ENCODE assay signal across 20 cellular contexts in genomic region chr12:26719852-26720251, GRCh38.
DNase-seq lines count a peak whose midpoint lies in the region; ATAC-seq, FAIRE-seq and TF ChIP-seq lines count a peak whose summit lies in the region.
"Had no signal": no experiment of that assay in that cellular context is flagged by ENCODE, and none has a peak within 500 bp of the region (broad histone marks: within the 10 kb centered on the region; RNA-seq: fewer than 3 reads in every experiment).

No MANE protein-coding gene starts in this region.

- H3K9ac ChIP-seq in IMR-90 (ENCODE audit: low read depth, low read length) (no peak overlapping the region), GM12878 (ENCODE audit: control insufficient read depth, insufficient read depth, low read length) (no peak overlapping the region)

- CTCF ChIA-PET in BJ (lab: Yijun Ruan, JAX) = interaction anchor here (1.1 to 2.3 kb wide), 4 partner anchors 11 to 113 kb away, joined by 3 to 6 read pairs (median 4); partner anchors contain the start of gene ITPR2
- CTCF ChIA-PET in IMR-90 (lab: Yijun Ruan, JAX) = no interaction called here
- CTCF ChIA-PET in GM12878 (lab: Yijun Ruan, JAX) = interaction anchor here (0.9 to 3.2 kb wide), 5 partner anchors 8 to 18 kb away, joined by 3 to 17 read pairs (median 6); no protein-coding TSS in a partner anchor
- CTCF ChIA-PET in activated CD8-positive, alpha-beta T cell treated with anti-CD3 and anti-CD28 coated beads, Interleukin-2, amount 10 ng/mL, durations not matched to agents 7 days and 5 days (lab: Charles Lee) = interaction anchor here (1.0 kb wide), 1 partner anchor 166 kb away, joined by 3 read pairs; no protein-coding TSS in a partner anchor

- H3K56ac ChIP-seq in IMR-90 (ENCODE audit: extremely low read depth, insufficient read depth, low read length) = no peak overlapping the region

- intact Hi-C loops in IMR-90 (cut with micrococcal nuclease) (loop anchor here (5.0 kb wide), 2 partner anchors 62 to 167 kb away; no protein-coding TSS in a partner anchor), GM12878 (cut with micrococcal nuclease; ENCODE audit: unreplicated experiment) (no loop called here), body of pancreas (cut with DNase I) (no loop called here)

- H3K36me3 Mint-ChIP-seq in mesothelial cell of epicardium = peaks cover under 1% of the 10 kb centered on the region
- H3K36me3 Mint-ChIP-seq in activated CD8-positive, alpha-beta T cell treated with anti-CD3 and anti-CD28 coated beads, Interleukin-2, amount 10 ng/mL, durations not matched to agents 7 days and 5 days (ENCODE audit: low read depth) = peaks cover under 1% of the 10 kb centered on the region

- dilution Hi-C loops in IMR-90 (cut with HindIII; ENCODE audit: low sequenced_read_pairs, unreplicated experiment) = no loop called here

- H2AK9ac ChIP-seq in IMR-90 (replicated peaks; ENCODE audit: low read depth, low read length, poor library complexity) = no peak overlapping the region

- H3K79me2 ChIP-seq in GM12878 (ENCODE audit: control insufficient read depth, insufficient read depth, low read length) = no peaks in the 10 kb centered on the region

- ATAC-seq in IMR-90 (ENCODE audit: low read depth) (no peak), GM12878 (peak; percentile 38; the same call in 1 of the 3 replicates), body of pancreas (no peak)
- ATAC-seq in activated CD8-positive, alpha-beta T cell treated with anti-CD3 and anti-CD28 coated beads, Interleukin-2, amount 10 ng/mL, durations not matched to agents 7 days and 5 days = no peak
- ATAC-seq: heart right ventricle, left cardiac atrium had no signal

- POLR2A ChIA-PET in BJ (lab: Charles Lee) (interaction anchor here (0.7 kb wide), 1 partner anchor 57 kb away, joined by 6 read pairs; no protein-coding TSS in a partner anchor), IMR-90 (lab: Charles Lee; ENCODE audit: unreplicated experiment) (interaction anchor here (0.7 kb wide), 1 partner anchor 106 kb away, joined by 3 read pairs; no protein-coding TSS in a partner anchor), GM12878 (lab: Charles Lee) (interaction anchor here (1.5 to 2.6 kb wide), 2 partner anchors 10 to 34 kb away, joined by 4 to 17 read pairs; no protein-coding TSS in a partner anchor)
- POLR2A ChIA-PET in activated CD8-positive, alpha-beta T cell treated with anti-CD3 and anti-CD28 coated beads, Interleukin-2, amount 10 ng/mL, durations not matched to agents 7 days and 5 days (lab: Charles Lee) = no interaction called here

- in situ Hi-C loops in IMR-90 (cut with MboI; ENCODE audit: low sequenced_read_pairs) = no loop called here
- in situ Hi-C loops in GM12878 (cut with MboI) = no loop called here

- no CpG with 5 or more reads among the region's 1 CpG for WGBS in IMR-90 (ENCODE audit: extremely low coverage in 2 of 2, insufficient read length in 1 of 2), 2 experiments
- 83% methylated on average over 1 of the region's 1 CpG for WGBS in GM12878 (ENCODE audit: insufficient coverage, insufficient replicate concordance, low lambda C conversion rate, missing lambda C conversion rate)
- 100% methylated on average over 1 of the region's 1 CpG for WGBS in body of pancreas, 2 donors

- no peak for FAIRE-seq in GM12878 (lab: Jason Lieb, UNC)

- no peak overlapping the region for H2BK5ac ChIP-seq in IMR-90 (ENCODE audit: low read depth, low read length, poor library complexity, severe bottlenecking)

- no peak overlapping the region for H3K4ac ChIP-seq in IMR-90 (ENCODE audit: low read depth, low read length)

- H3K14ac ChIP-seq in IMR-90 (replicated peaks; ENCODE audit: low read depth, low read length) = no peak overlapping the region

- 0 out of 2 replicates have a peak, but pooled peaks have one; percentile 6 for TF ChIP-seq CTCF in BJ (IDR thresholded peaks at IDR 0.05; ENCODE audit: insufficient read depth, low read depth, low read length)
- peak; percentile 23; the same call in 1 of the 2 replicates for TF ChIP-seq CTCF in IMR-90 (conservative IDR thresholded peaks at IDR 0.05; ENCODE audit: low read depth, low read length)
- TF ChIP-seq CTCF in GM12878 (IDR thresholded peaks at IDR 0.05 in 2 of 3, conservative IDR thresholded peaks at IDR 0.05 in 1 of 3; ENCODE audit: control insufficient read depth in 2 of 3, extremely low read depth in 1 of 3, insufficient read depth in 1 of 3, low read depth in 3 of 3, low read length in 3 of 3) = peak in 1 of 3 experiments; percentile 19; a peak in 1 of 6 replicates
- TF ChIP-seq CTCF in mesothelial cell of epicardium (IDR thresholded peaks at IDR 0.05; ENCODE audit: unreplicated experiment) = peak; percentile 22
- TF ChIP-seq CTCF in body of pancreas (IDR thresholded peaks at IDR 0.05) = no peak

- RAD21 ChIA-PET in GM12878 (lab: Charles Lee; ENCODE audit: unreplicated experiment) = interaction anchor here (0.6 to 6.7 kb wide), 8 partner anchors 10 to 1563 kb away, joined by 3 to 46 read pairs (median 9); partner anchors contain the start of gene ITPR2

- no peak overlapping the region for H4K8ac ChIP-seq in IMR-90 (ENCODE audit: low read depth in 2 of 2, low read length in 2 of 2)

- H3K36me3 ChIP-seq in BJ (ENCODE audit: control insufficient read depth, insufficient read depth, low read length) = no peaks in the 10 kb centered on the region
- no peaks in the 10 kb centered on the region for H3K36me3 ChIP-seq in IMR-90 (ENCODE audit: control insufficient read depth, insufficient read depth, low read length)
- H3K36me3 ChIP-seq in GM12878 (ENCODE audit: control insufficient read depth in 2 of 2, insufficient read depth in 2 of 2, low read length in 1 of 2) = peaks cover 0 to 4% of the 10 kb centered on the region in 2 experiments; a peak in 2 of 4 replicates
- H3K36me3 ChIP-seq in body of pancreas (replicated peaks in 1 of 2; ENCODE audit: insufficient read depth in 1 of 2, low read depth in 2 of 2) = peaks cover 0 to 3% of the 10 kb centered on the region in 2 donors

- H3K4me3 ChIP-seq in BJ (ENCODE audit: low read depth, low read length) = no peak overlapping the region
- H3K4me3 ChIP-seq in IMR-90 (ENCODE audit: insufficient read depth, low read depth, low read length) = no peak overlapping the region
- H3K4me3 ChIP-seq in GM12878 = no peak overlapping the region
- H3K4me3 ChIP-seq in body of pancreas = no peak overlapping the region
- H3K4me3 ChIP-seq: heart right ventricle had no signal

- H2BK20ac ChIP-seq in IMR-90 (ENCODE audit: low read depth, low read length) = no peak overlapping the region

- H3K79me1 ChIP-seq in IMR-90 (ENCODE audit: low read depth in 1 of 2, low read length in 2 of 2) = no peaks in the 10 kb centered on the region

- H2AFZ ChIP-seq in IMR-90 (replicated peaks; ENCODE audit: low read length, poor library complexity) = no peak overlapping the region
- no peak overlapping the region for H2AFZ ChIP-seq in GM12878 (ENCODE audit: control insufficient read depth, low read depth, low read length)

- no peak overlapping the region for H3K18ac ChIP-seq in IMR-90 (ENCODE audit: low read depth, low read length)

- H3K4me2 ChIP-seq in IMR-90 (ENCODE audit: low read depth, low read length) (no peak overlapping the region), GM12878 (ENCODE audit: control insufficient read depth, insufficient read depth) (no peak overlapping the region)

- no peaks in the 10 kb centered on the region for H3K9me3 Mint-ChIP-seq in mesothelial cell of epicardium
- H3K9me3 Mint-ChIP-seq in activated CD8-positive, alpha-beta T cell treated with anti-CD3 and anti-CD28 coated beads, Interleukin-2, amount 10 ng/mL, durations not matched to agents 7 days and 5 days (ENCODE audit: insufficient read depth) = no peaks in the 10 kb centered on the region
- H3K9me3 Mint-ChIP-seq: activated CD4-positive, alpha-beta T cell treated with anti-CD3 and anti-CD28 coated beads, Interleukin-2, amount 10 ng/mL, durations not matched to agents 24 days and 14 days; T-helper 1 cell treated with Interleukin-12 subunit alpha and Interleukin-12 subunit beta and Interleukin-4 antibody, amounts not matched to agents 30 μg/mL and 1 μg/mL, for 36 hours had no signal

- H3K9me3 ChIP-seq in IMR-90 (ENCODE audit: control insufficient read depth, insufficient read depth, low read length) = no peaks in the 10 kb centered on the region
- no peaks in the 10 kb centered on the region; the same call in 2 of the 3 replicates for H3K9me3 ChIP-seq in GM12878 (replicated peaks; ENCODE audit: control insufficient read depth, insufficient read depth, low read length)
- H3K9me3 ChIP-seq in body of pancreas = no peaks in the 10 kb centered on the region
- H3K9me3 ChIP-seq: heart right ventricle had no signal

- H2BK15ac ChIP-seq in IMR-90 (ENCODE audit: low read depth, low read length) = no peak overlapping the region

- peaks cover 42% of the 10 kb centered on the region for H3K4me1 Mint-ChIP-seq in mesothelial cell of epicardium
- H3K4me1 Mint-ChIP-seq in activated CD8-positive, alpha-beta T cell treated with anti-CD3 and anti-CD28 coated beads, Interleukin-2, amount 10 ng/mL, durations not matched to agents 7 days and 5 days (ENCODE audit: low read depth) = peaks cover 7% of the 10 kb centered on the region

- no peaks in the 10 kb centered on the region for H3K27me3 Mint-ChIP-seq in mesothelial cell of epicardium (ENCODE audit: low read depth)
- no peaks in the 10 kb centered on the region for H3K27me3 Mint-ChIP-seq in activated CD8-positive, alpha-beta T cell treated with anti-CD3 and anti-CD28 coated beads, Interleukin-2, amount 10 ng/mL, durations not matched to agents 7 days and 5 days (ENCODE audit: low read depth)
- H3K27me3 Mint-ChIP-seq: activated CD4-positive, alpha-beta T cell treated with anti-CD3 and anti-CD28 coated beads, Interleukin-2, amount 10 ng/mL, durations not matched to agents 24 days and 14 days had no signal

- no peaks in the 10 kb centered on the region for H3K27me3 ChIP-seq in BJ (ENCODE audit: control insufficient read depth, insufficient read depth, low read length)
- no peaks in the 10 kb centered on the region for H3K27me3 ChIP-seq in IMR-90 (ENCODE audit: control insufficient read depth, insufficient read depth, low read length)
- H3K27me3 ChIP-seq in GM12878 (replicated peaks in 1 of 2; ENCODE audit: control insufficient read depth in 2 of 2, insufficient read depth in 2 of 2, low read length in 1 of 2) = no peaks in the 10 kb centered on the region
- H3K27me3 ChIP-seq in body of pancreas = no peaks in the 10 kb centered on the region
- H3K27me3 ChIP-seq: heart right ventricle had no signal

- H3K4me1 ChIP-seq in IMR-90 (ENCODE audit: control insufficient read depth, insufficient read depth, low read length) (peaks cover 4% of the 10 kb centered on the region), GM12878 (ENCODE audit: control insufficient read depth, insufficient read depth, low read length) (peaks cover 16% of the 10 kb centered on the region; the same call in 1 of the 2 replicates), body of pancreas (peaks cover 10% of the 10 kb centered on the region)

- no peak overlapping the region for H2BK120ac ChIP-seq in IMR-90 (ENCODE audit: low read depth, low read length)

- SMC1A ChIA-PET in GM12878 (lab: Charles Lee; ENCODE audit: uncharacterized antibody, unreplicated experiment) = interaction anchor here (0.6 to 6.3 kb wide), 17 partner anchors 9 to 247 kb away, joined by 3 to 91 read pairs (median 4); partner anchors contain the start of gene ITPR2

- TF ChIP-seq RAD21 in IMR-90 (IDR thresholded peaks at IDR 0.05; ENCODE audit: low read length) (0 out of 2 replicates have a peak, but pooled peaks have one; percentile 12), GM12878 (IDR thresholded peaks at IDR 0.05; ENCODE audit: insufficient read depth, low read depth, low read length) (no peak)

- TF ChIP-seq POLR2A in IMR-90 (IDR thresholded peaks at IDR 0.05; ENCODE audit: low read depth, low read length) (no peak), GM12878 (IDR thresholded peaks at IDR 0.05; ENCODE audit: low read depth, low read length) (no peak), body of pancreas (IDR thresholded peaks at IDR 0.05) (no peak)

- BruUV-seq in IMR-90 (replicated peaks; lab: Mats Ljungman, UMichigan) = no TSS peak
- BruUV-seq in GM12878 (replicated peaks; lab: Mats Ljungman, UMichigan) = no TSS peak

- H3K27ac Mint-ChIP-seq in mesothelial cell of epicardium = no peak overlapping the region
- no peak overlapping the region for H3K27ac Mint-ChIP-seq in activated CD8-positive, alpha-beta T cell treated with anti-CD3 and anti-CD28 coated beads, Interleukin-2, amount 10 ng/mL, durations not matched to agents 7 days and 5 days
- H3K27ac Mint-ChIP-seq: activated CD4-positive, alpha-beta T cell treated with anti-CD3 and anti-CD28 coated beads, Interleukin-2, amount 10 ng/mL, durations not matched to agents 24 days and 14 days; T-helper 1 cell treated with Interleukin-12 subunit alpha and Interleukin-12 subunit beta and Interleukin-4 antibody, amounts not matched to agents 30 μg/mL and 1 μg/mL, for 36 hours had no signal

- H3K4me3 Mint-ChIP-seq in mesothelial cell of epicardium = no peak overlapping the region
- H3K4me3 Mint-ChIP-seq in activated CD8-positive, alpha-beta T cell treated with anti-CD3 and anti-CD28 coated beads, Interleukin-2, amount 10 ng/mL, durations not matched to agents 7 days and 5 days = no peak overlapping the region
- H3K4me3 Mint-ChIP-seq: activated CD4-positive, alpha-beta T cell treated with anti-CD3 and anti-CD28 coated beads, Interleukin-2, amount 10 ng/mL, durations not matched to agents 24 days and 14 days; T-helper 1 cell treated with Interleukin-12 subunit alpha and Interleukin-12 subunit beta and Interleukin-4 antibody, amounts not matched to agents 30 μg/mL and 1 μg/mL, for 36 hours had no signal

- no peak overlapping the region for H4K5ac ChIP-seq in IMR-90 (ENCODE audit: low read depth, low read length)

- no peak for DNase-seq in BJ (ENCODE audit: low read depth)
- DNase-seq in IMR-90 = no peak
- no peak for DNase-seq in GM12878 (ENCODE audit: low read depth, low spot score)
- no peak for DNase-seq in mesothelial cell of epicardium (ENCODE audit: low spot score in 2 of 2, unreplicated experiment in 2 of 2)
- no peak for DNase-seq in activated CD8-positive, alpha-beta T cell treated with anti-CD3 and anti-CD28 coated beads, Interleukin-2, amount 10 ng/mL, durations not matched to agents 7 days and 5 days
- no peak for DNase-seq in activated CD4-positive, alpha-beta T cell treated with anti-CD3 and anti-CD28 coated beads for 1 hour
- DNase-seq in T-helper 2 cell = no peak
- DNase-seq in body of pancreas = no peak
- DNase-seq: activated CD4-positive, alpha-beta T cell treated with anti-CD3 and anti-CD28 coated beads, Interleukin-2, amount 10 ng/mL, durations not matched to agents 24 days and 14 days; activated T-cell treated with anti-CD3 and anti-CD28 coated beads, Interleukin-2, amount 50 U/mL, for 48 hours; anterior cingulate cortex; C1 segment of cervical spinal cord; effector CD8-positive, alpha-beta T cell; heart right ventricle; left cardiac atrium; NCI-H146; NCI-H524 treated with DMSO at 0.1 percent for 48 hours; stimulated activated CD4-positive, alpha-beta T cell treated with anti-CD3 and anti-CD28 coated beads, Interleukin-2, amount 100 ng/mL, for 48 hours; trophoblast cell had no signal

- TF ChIP-seq EP300 in GM12878 (IDR thresholded peaks at IDR 0.05; ENCODE audit: borderline replicate concordance in 1 of 2, control insufficient read depth in 1 of 2, low read depth in 2 of 2, low read length in 2 of 2) = no peak

- peaks cover 3% of the 10 kb centered on the region; the same call in 1 of the 2 replicates for H3K9me1 ChIP-seq in IMR-90 (ENCODE audit: insufficient read depth, low read length)

- H3K23ac ChIP-seq in IMR-90 (ENCODE audit: low read depth, low read length) = no peak overlapping the region

- H4K20me1 ChIP-seq in IMR-90 (ENCODE audit: insufficient read depth, low read length) (no peaks in the 10 kb centered on the region), GM12878 (ENCODE audit: control insufficient read depth, insufficient read depth) (no peaks in the 10 kb centered on the region)

- H3K27ac ChIP-seq in IMR-90 (ENCODE audit: insufficient read depth, low read length) (no peak overlapping the region), GM12878 (ENCODE audit: control insufficient read depth, insufficient read depth) (no peak overlapping the region), body of pancreas (no peak overlapping the region)
- H3K27ac ChIP-seq: heart right ventricle had no signal

- no peak overlapping the region for H4K91ac ChIP-seq in IMR-90 (ENCODE audit: insufficient read depth, low read depth, low read length)

- H2AK5ac ChIP-seq in IMR-90 (ENCODE audit: low read depth, low read length) = no peak overlapping the region

Comparison
In these comparisons a context has a peak if more than half of its experiments do, and no peak if none do; other contexts are left out.
1. CTCF ChIP-seq: peak in BJ (single experiment), IMR-90 (single experiment) and mesothelial cell of epicardium (single experiment); none in body of pancreas (0 of 7).